8 cellular contexts compared by ENCODE assay signal in the genomic region with DNA sequence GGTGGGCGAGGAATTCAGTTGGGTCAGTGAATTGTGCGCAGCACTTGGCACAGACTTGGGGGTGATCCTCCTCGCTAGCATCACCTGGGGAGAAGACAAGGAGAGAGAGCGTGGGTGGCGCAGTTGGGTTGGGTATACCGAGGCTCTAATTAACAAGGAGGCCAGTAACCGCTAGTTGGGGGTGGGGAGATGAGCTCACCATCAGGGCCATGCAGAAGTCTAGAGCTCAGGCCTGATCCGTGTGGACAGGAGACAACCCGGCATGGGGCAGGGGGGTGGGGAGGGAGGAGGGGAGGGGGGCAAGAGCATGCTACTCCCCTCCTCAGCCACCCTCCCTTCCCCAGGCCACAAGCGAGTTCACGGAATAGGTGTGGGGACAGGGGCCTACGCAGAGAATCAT. TPM values are rescaled to one million over a fixed set of nuclear protein-coding genes. Genes with fewer than 3 reads are reported as not detected.
DNase-seq lines count a peak whose midpoint lies in the region; ATAC-seq, FAIRE-seq and TF ChIP-seq lines count a peak whose summit lies in the region.

No MANE protein-coding gene starts in this region.

- no peak for TF ChIP-seq POLR2A in A549 (IDR thresholded peaks at IDR 0.05; ENCODE audit: low read length)
- TF ChIP-seq POLR2A in GM12878 (IDR thresholded peaks at IDR 0.05; ENCODE audit: low read depth, low read length): no peak

- POLR2A ChIA-PET in A549 (lab: Yijun Ruan, JAX): interaction anchor here (1.4 to 6.5 kb wide), 2 partner anchors 14 to 49 kb away, joined by 3 to 43 read pairs; a partner anchor contains a TSS
- POLR2A ChIA-PET in GM12878 (lab: Charles Lee): interaction anchor here (1.3 to 4.0 kb wide), 6 partner anchors 12 to 48 kb away, joined by 4 to 35 read pairs (median 8); a partner anchor contains a TSS

- peak; percentile 14 to 15; a peak in 3 of 6 replicates for ATAC-seq in A549
- peak; percentile 9; the same call in 2 of the 3 replicates for ATAC-seq in GM12878

- RAD21 ChIA-PET in GM12878 (lab: Charles Lee; ENCODE audit: unreplicated experiment): interaction anchor here (0.6 to 4.1 kb wide), 12 partner anchors 10 to 216 kb away, joined by 3 to 52 read pairs (median 6); a partner anchor contains a TSS

- H3K27me3 ChIP-seq in GM12878 (replicated peaks in 1 of 2; ENCODE audit: control insufficient read depth in 2 of 2, insufficient read depth in 2 of 2, low read length in 1 of 2): no peaks in the 10 kb centered on the region
- no peaks in the 10 kb centered on the region for H3K27me3 ChIP-seq in layer of hippocampus (ENCODE audit: control insufficient read depth, insufficient read depth, low read length)

- H3K9me3 ChIP-seq in A549: no peaks in the 10 kb centered on the region
- H3K9me3 ChIP-seq in GM12878 (replicated peaks; ENCODE audit: control insufficient read depth, insufficient read depth, low read length): no peaks in the 10 kb centered on the region

- WGBS in A549 (ENCODE audit: missing lambda C conversion rate): 72% methylated on average over 12 of the region's 12 CpGs
- 62% methylated on average over 10 of the region's 12 CpGs for WGBS in GM12878 (ENCODE audit: insufficient coverage, insufficient replicate concordance, low lambda C conversion rate, missing lambda C conversion rate)

- no peaks in the 10 kb centered on the region for H3K79me2 ChIP-seq in GM12878 (ENCODE audit: control insufficient read depth, insufficient read depth, low read length)

- BruUV-seq in GM12878 (replicated peaks; lab: Mats Ljungman, UMichigan): no TSS peak

- in situ Hi-C loops in GM12878 (cut with MboI): no loop called here

- TF ChIP-seq RAD21 in A549 (conservative IDR thresholded peaks at IDR 0.05 in 1 of 2, IDR thresholded peaks at IDR 0.05 in 1 of 2) (no peak), GM12878 (IDR thresholded peaks at IDR 0.05; ENCODE audit: insufficient read depth, low read depth, low read length) (no peak)

- no peak for TF ChIP-seq CTCF in A549 (IDR thresholded peaks at IDR 0.05)
- TF ChIP-seq CTCF in HFF-Myc (IDR thresholded peaks at IDR 0.05; ENCODE audit: low read depth, low read length, missing control alignments): no peak
- no peak for TF ChIP-seq CTCF in GM12878 (IDR thresholded peaks at IDR 0.05 in 2 of 3, conservative IDR thresholded peaks at IDR 0.05 in 1 of 3; ENCODE audit: control insufficient read depth in 2 of 3, extremely low read depth in 1 of 3, insufficient read depth in 1 of 3, low read depth in 3 of 3, low read length in 3 of 3)

- H3K4me2 ChIP-seq in A549 (peak overlapping the region; percentile 79), GM12878 (ENCODE audit: control insufficient read depth, insufficient read depth) (peak overlapping the region; percentile 79; the same call in 1 of the 2 replicates)

- TF ChIP-seq EP300 in A549 (IDR thresholded peaks at IDR 0.05) (no peak), GM12878 (IDR thresholded peaks at IDR 0.05; ENCODE audit: borderline replicate concordance in 1 of 2, control insufficient read depth in 1 of 2, low read depth in 2 of 2, low read length in 2 of 2) (no peak)

- H3K9ac ChIP-seq in GM12878 (ENCODE audit: control insufficient read depth, insufficient read depth, low read length): no peak overlapping the region

- H3K4me1 ChIP-seq in A549 (0 out of 3 replicates have a peak, but pooled peaks cover 3% of the 10 kb centered on the region), GM12878 (ENCODE audit: control insufficient read depth, insufficient read depth, low read length) (peaks cover 12% of the 10 kb centered on the region)

- DNase-seq in A549 (ENCODE audit: low read depth in 1 of 2, low spot score in 1 of 2) (no peak), HFF-Myc (ENCODE audit: extremely low read depth, low read depth) (no peak), GM12878 (ENCODE audit: low read depth, low spot score) (no peak), pons (ENCODE audit: low spot score) (no peak), NCI-H187 treated with DMSO at 0.1 percent for 48 hours (lab: John Stamatoyannopoulos, UW) (no peak)
- DNase-seq in activated CD4-positive, CD25-positive, alpha-beta regulatory T cell treated with anti-CD3 and anti-CD28 coated beads, Interleukin-2, amount 50 U/mL, for 72 hours: no peak

- no peaks in the 10 kb centered on the region for H3K36me3 ChIP-seq in GM12878 (ENCODE audit: control insufficient read depth in 2 of 2, insufficient read depth in 2 of 2, low read length in 1 of 2)

- intact Hi-C loops in GM12878 (cut with micrococcal nuclease; ENCODE audit: unreplicated experiment): no loop called here

- SMC1A ChIA-PET in GM12878 (lab: Charles Lee; ENCODE audit: uncharacterized antibody, unreplicated experiment): interaction anchor here (0.8 to 4.9 kb wide), 6 partner anchors 8 to 49 kb away, joined by 3 to 48 read pairs (median 6); a partner anchor contains a TSS

- H3K27ac ChIP-seq in A549: peak overlapping the region; percentile 60 to 88
- H3K27ac ChIP-seq in GM12878 (ENCODE audit: control insufficient read depth, insufficient read depth): no peak overlapping the region
- peak overlapping the region; percentile 73 for H3K27ac ChIP-seq in layer of hippocampus (ENCODE audit: low read depth, low read length)
- peak overlapping the region; percentile 60 for H3K27ac ChIP-seq in temporal lobe (ENCODE audit: low read depth, low read length)

- no peaks in the 10 kb centered on the region for H4K20me1 ChIP-seq in GM12878 (ENCODE audit: control insufficient read depth, insufficient read depth)

- H2AFZ ChIP-seq in GM12878 (ENCODE audit: control insufficient read depth, low read depth, low read length): no peak overlapping the region

- FAIRE-seq in A549 (lab: Jason Lieb, UNC) (no peak), GM12878 (lab: Jason Lieb, UNC) (no peak)

- CTCF ChIA-PET in A549 (lab: Yijun Ruan, JAX): interaction anchor here (3.2 kb wide), 1 partner anchor 10 kb away, joined by 14 read pairs; no protein-coding TSS in a partner anchor
- CTCF ChIA-PET in GM12878 (lab: Yijun Ruan, JAX): interaction anchor here (0.6 to 2.9 kb wide), 9 partner anchors 8 to 422 kb away, joined by 3 to 29 read pairs (median 5); a partner anchor contains a TSS

- H3K4me3 ChIP-seq in A549 (peak overlapping the region; percentile 52), HFF-Myc (replicated peaks; ENCODE audit: low read depth, low read length) (peak overlapping the region; percentile 53), GM12878 (peak overlapping the region; percentile 73; the same call in 1 of the 2 replicates)

RNA-seq across cellular contexts. Expression of a gene that starts 0.6 kb away (rescaled TPM):
- polyA plus RNA-seq in A549 (2011; rRNA removed): 2.8 and 3.8 TPM in 2 replicates
- 0.93 and 1.4 TPM in 2 replicates for polyA plus RNA-seq in A549 (2012; cell fraction: cytosol; rRNA removed)
- 1.2 and 1.5 TPM in 2 replicates for polyA plus RNA-seq in A549 (2012; cell fraction: nucleus; rRNA removed)
- polyA plus RNA-seq in A549 (2017; fragmentation: RNase III; extraction: RNeasy Plus Mini Kit Qiagen cat#74134 plus additional on column Dnase treatment): 1.9 to 3.5 TPM (median 3.5 TPM) in 3 replicates
- polyA minus RNA-seq in A549 (2011; rRNA and poly(A)+ RNA removed): 3.6 and 4.4 TPM in 2 replicates
- 2.6 and 3.5 TPM in 2 replicates for total RNA-seq in GM12878 (2013; cell fraction: nucleolus; rRNA removed)
- total RNA-seq in GM12878 (2014; rRNA removed): 1.5 and 1.6 TPM in 2 replicates
- 1.7 and 1.8 TPM in 2 replicates for total RNA-seq in GM12878 (2014; rRNA removed; fragmentation: Illumina TruSeq; extraction: Trizol)
- 6.2 and 6.3 TPM in 2 replicates for total RNA-seq in GM12878 (2021)
- polyA plus RNA-seq in GM12878 (2011; ENCODE audit: low read depth): 1.8 TPM
- 2.0 and 2.6 TPM in 2 replicates for polyA plus RNA-seq in GM12878 (2011; rRNA removed)
- 2.5 and 3.7 TPM in 2 replicates for polyA plus RNA-seq in GM12878 (2011; cell fraction: cytosol; rRNA removed)
- 3.6 and 4.6 TPM in 2 replicates for polyA plus RNA-seq in GM12878 (2011; cell fraction: nucleus; rRNA removed)
- polyA plus RNA-seq in GM12878 (2012): 2.5 and 2.6 TPM in 2 replicates
- 4.7 and 5.1 TPM in 2 replicates for polyA plus RNA-seq in GM12878 (2014; fragmentation: Illumina TruSeq; extraction: Trizol)
- polyA plus RNA-seq in GM12878 (2014; fragmentation: Nextera tagmentation; extraction: Ambion mirVana): 1 to 10 TPM; 1.9 to 2.3 TPM
- 3.4 and 4.5 TPM in 2 replicates for polyA plus RNA-seq in GM12878 (2014; rRNA removed)
- 1 to 10 TPM; 1.6 to 1.7 TPM for polyA plus RNA-seq in GM12878 (2016; fragmentation: Nextera tagmentation; extraction: Ambion mirVana)
- 2.7 and 4.1 TPM in 2 replicates for polyA minus RNA-seq in GM12878 (2011; rRNA and poly(A)+ RNA removed)
- polyA minus RNA-seq in GM12878 (2011; cell fraction: cytosol; rRNA and poly(A)+ RNA removed): 0.80 and 2.0 TPM in 2 replicates
- 2.4 and 3.0 TPM in 2 replicates for polyA minus RNA-seq in GM12878 (2011; cell fraction: nucleus; rRNA and poly(A)+ RNA removed)
- total RNA-seq in temporal lobe: 26.3 TPM

RNA-seq across cellular contexts. Expression of a gene that starts 14.4 kb away (rescaled TPM):
- 103 and 118 TPM in 2 replicates for polyA plus RNA-seq in A549 (2011; rRNA removed)
- polyA plus RNA-seq in A549 (2012; cell fraction: cytosol; rRNA removed): 92.6 and 95.3 TPM in 2 replicates
- polyA plus RNA-seq in A549 (2012; cell fraction: nucleus; rRNA removed): 281 and 353 TPM in 2 replicates
- 63.2 to 66.3 TPM (median 65.2 TPM) in 3 replicates for polyA plus RNA-seq in A549 (2017; fragmentation: RNase III; extraction: RNeasy Plus Mini Kit Qiagen cat#74134 plus additional on column Dnase treatment)
- polyA minus RNA-seq in A549 (2011; rRNA and poly(A)+ RNA removed): 94.6 and 130 TPM in 2 replicates
- 281 and 328 TPM in 2 replicates for total RNA-seq in GM12878 (2013; cell fraction: nucleolus; rRNA removed)
- 66.3 and 79.6 TPM in 2 replicates for total RNA-seq in GM12878 (2014; rRNA removed)
- 54.8 and 56.5 TPM in 2 replicates for total RNA-seq in GM12878 (2014; rRNA removed; fragmentation: Illumina TruSeq; extraction: Trizol)
- total RNA-seq in GM12878 (2021): 56.6 and 63.9 TPM in 2 replicates
- 37.9 TPM for polyA plus RNA-seq in GM12878 (2011; ENCODE audit: low read depth)
- 147 and 165 TPM in 2 replicates for polyA plus RNA-seq in GM12878 (2011; rRNA removed)
- polyA plus RNA-seq in GM12878 (2011; cell fraction: cytosol; rRNA removed): 126 and 137 TPM in 2 replicates
- polyA plus RNA-seq in GM12878 (2011; cell fraction: nucleus; rRNA removed): 573 and 682 TPM in 2 replicates
- polyA plus RNA-seq in GM12878 (2012): 46.9 and 50.9 TPM in 2 replicates
- 69.4 and 71.4 TPM in 2 replicates for polyA plus RNA-seq in GM12878 (2014; fragmentation: Illumina TruSeq; extraction: Trizol)
- 10 to 100 TPM; 32.8 to 36.0 TPM for polyA plus RNA-seq in GM12878 (2014; fragmentation: Nextera tagmentation; extraction: Ambion mirVana)
- 82.5 and 83.9 TPM in 2 replicates for polyA plus RNA-seq in GM12878 (2014; rRNA removed)
- 10 to 100 TPM; 64.7 to 70.9 TPM for polyA plus RNA-seq in GM12878 (2016; fragmentation: Nextera tagmentation; extraction: Ambion mirVana)
- 106 and 127 TPM in 2 replicates for polyA minus RNA-seq in GM12878 (2011; rRNA and poly(A)+ RNA removed)
- polyA minus RNA-seq in GM12878 (2011; cell fraction: cytosol; rRNA and poly(A)+ RNA removed): 24.3 and 36.8 TPM in 2 replicates
- 93.9 and 122 TPM in 2 replicates for polyA minus RNA-seq in GM12878 (2011; cell fraction: nucleus; rRNA and poly(A)+ RNA removed)
- total RNA-seq in temporal lobe: 46.7 TPM

RNA-seq across cellular contexts. Expression of a gene that starts 48.6 kb away (rescaled TPM):
- 76.4 and 80.3 TPM in 2 replicates for polyA plus RNA-seq in A549 (2011; rRNA removed)
- 49.8 and 60.8 TPM in 2 replicates for polyA plus RNA-seq in A549 (2012; cell fraction: cytosol; rRNA removed)
- polyA plus RNA-seq in A549 (2012; cell fraction: nucleus; rRNA removed): 54.5 and 55.2 TPM in 2 replicates
- 41.1 to 48.3 TPM (median 41.4 TPM) in 3 replicates for polyA plus RNA-seq in A549 (2017; fragmentation: RNase III; extraction: RNeasy Plus Mini Kit Qiagen cat#74134 plus additional on column Dnase treatment)
- polyA minus RNA-seq in A549 (2011; rRNA and poly(A)+ RNA removed): 114 and 135 TPM in 2 replicates
- 49.4 and 57.4 TPM in 2 replicates for total RNA-seq in GM12878 (2013; cell fraction: nucleolus; rRNA removed)
- total RNA-seq in GM12878 (2014; rRNA removed): 17.1 and 18.4 TPM in 2 replicates
- total RNA-seq in GM12878 (2014; rRNA removed; fragmentation: Illumina TruSeq; extraction: Trizol): 26.0 and 27.4 TPM in 2 replicates
- total RNA-seq in GM12878 (2021): 53.8 and 55.5 TPM in 2 replicates
- 58.9 TPM for polyA plus RNA-seq in GM12878 (2011; ENCODE audit: low read depth)
- polyA plus RNA-seq in GM12878 (2011; rRNA removed): 70.3 and 113 TPM in 2 replicates
- 88.9 and 111 TPM in 2 replicates for polyA plus RNA-seq in GM12878 (2011; cell fraction: cytosol; rRNA removed)
- 61.4 and 80.7 TPM in 2 replicates for polyA plus RNA-seq in GM12878 (2011; cell fraction: nucleus; rRNA removed)
- 39.8 and 70.7 TPM in 2 replicates for polyA plus RNA-seq in GM12878 (2012)
- 59.8 and 74.8 TPM in 2 replicates for polyA plus RNA-seq in GM12878 (2014; fragmentation: Illumina TruSeq; extraction: Trizol)
- 10 to 100 TPM; 54.7 to 55.5 TPM for polyA plus RNA-seq in GM12878 (2014; fragmentation: Nextera tagmentation; extraction: Ambion mirVana)
- 53.1 and 54.8 TPM in 2 replicates for polyA plus RNA-seq in GM12878 (2014; rRNA removed)
- 10 to 100 TPM; 54.8 to 57.8 TPM for polyA plus RNA-seq in GM12878 (2016; fragmentation: Nextera tagmentation; extraction: Ambion mirVana)
- polyA minus RNA-seq in GM12878 (2011; rRNA and poly(A)+ RNA removed): 103 and 114 TPM in 2 replicates
- polyA minus RNA-seq in GM12878 (2011; cell fraction: cytosol; rRNA and poly(A)+ RNA removed): 15.1 and 27.9 TPM in 2 replicates
- 18.7 and 29.6 TPM in 2 replicates for polyA minus RNA-seq in GM12878 (2011; cell fraction: nucleus; rRNA and poly(A)+ RNA removed)
- 22.4 TPM for total RNA-seq in temporal lobe

RNA-seq across cellular contexts. Expression of a gene that starts 48.8 kb away (rescaled TPM):
- polyA plus RNA-seq in A549 (2011; rRNA removed) (37.5 and 41.3 TPM in 2 replicates), A549 (2017; fragmentation: RNase III; extraction: RNeasy Plus Mini Kit Qiagen cat#74134 plus additional on column Dnase treatment) (15.8 to 19.8 TPM (median 18.4 TPM) in 3 replicates), GM12878 (2011; rRNA removed) (45.1 and 57.7 TPM in 2 replicates), GM12878 (2014; fragmentation: Illumina TruSeq; extraction: Trizol) (19.4 and 26.2 TPM in 2 replicates), GM12878 (2014; fragmentation: Nextera tagmentation; extraction: Ambion mirVana) (1 to 10 TPM; 5.6 to 9.8 TPM), GM12878 (2014; rRNA removed) (16.4 and 18.8 TPM in 2 replicates), GM12878 (2016; fragmentation: Nextera tagmentation; extraction: Ambion mirVana) (10 to 100 TPM in 1 of 2 experiments, 1 to 10 TPM in 1; 9.6 to 10.3 TPM)
- polyA plus RNA-seq in A549 (2012; cell fraction: cytosol; rRNA removed): 7.9 and 11.8 TPM in 2 replicates
- polyA plus RNA-seq in A549 (2012; cell fraction: nucleus; rRNA removed): 6.7 and 11.2 TPM in 2 replicates
- polyA minus RNA-seq in A549 (2011; rRNA and poly(A)+ RNA removed): 19.8 and 26.5 TPM in 2 replicates
- total RNA-seq in GM12878 (2013; cell fraction: nucleolus; rRNA removed): 60.8 and 71.3 TPM in 2 replicates
- total RNA-seq in GM12878 (2014; rRNA removed) (10.5 and 13.1 TPM in 2 replicates), GM12878 (2014; rRNA removed; fragmentation: Illumina TruSeq; extraction: Trizol) (18.8 and 19.9 TPM in 2 replicates), GM12878 (2021) (14.5 and 18.4 TPM in 2 replicates), temporal lobe (32.5 TPM)
- polyA plus RNA-seq in GM12878 (2011; ENCODE audit: low read depth): 14.8 TPM
- polyA plus RNA-seq in GM12878 (2011; cell fraction: cytosol; rRNA removed): 22.4 and 26.5 TPM in 2 replicates
- polyA plus RNA-seq in GM12878 (2011; cell fraction: nucleus; rRNA removed): 37.8 and 42.7 TPM in 2 replicates
- 20.1 and 20.4 TPM in 2 replicates for polyA plus RNA-seq in GM12878 (2012)
- polyA minus RNA-seq in GM12878 (2011; rRNA and poly(A)+ RNA removed): 36.3 and 51.9 TPM in 2 replicates
- 8.3 and 8.5 TPM in 2 replicates for polyA minus RNA-seq in GM12878 (2011; cell fraction: cytosol; rRNA and poly(A)+ RNA removed)
- polyA minus RNA-seq in GM12878 (2011; cell fraction: nucleus; rRNA and poly(A)+ RNA removed): 12.0 and 17.5 TPM in 2 replicates

RNA-seq across cellular contexts. Expression of a gene that starts 54.3 kb away (rescaled TPM):
- not detected in 2 replicates for polyA plus RNA-seq in A549 (2011; rRNA removed)
- not detected in 2 replicates for polyA plus RNA-seq in A549 (2012; cell fraction: cytosol; rRNA removed)
- polyA plus RNA-seq in A549 (2012; cell fraction: nucleus; rRNA removed): not detected in 2 replicates
- polyA plus RNA-seq in A549 (2017; fragmentation: RNase III; extraction: RNeasy Plus Mini Kit Qiagen cat#74134 plus additional on column Dnase treatment): not detected in 3 replicates
- not detected in 2 replicates for polyA minus RNA-seq in A549 (2011; rRNA and poly(A)+ RNA removed)
- not detected in 2 replicates for total RNA-seq in GM12878 (2013; cell fraction: nucleolus; rRNA removed)
- not detected in 2 replicates for total RNA-seq in GM12878 (2014; rRNA removed)
- total RNA-seq in GM12878 (2014; rRNA removed; fragmentation: Illumina TruSeq; extraction: Trizol): not detected in 2 replicates
- total RNA-seq in GM12878 (2021): not detected in 2 replicates
- polyA plus RNA-seq in GM12878 (2011; ENCODE audit: low read depth): not detected
- not detected in 2 replicates for polyA plus RNA-seq in GM12878 (2011; rRNA removed)
- not detected in 2 replicates for polyA plus RNA-seq in GM12878 (2011; cell fraction: cytosol; rRNA removed)
- not detected in 2 replicates for polyA plus RNA-seq in GM12878 (2011; cell fraction: nucleus; rRNA removed)
- polyA plus RNA-seq in GM12878 (2012): not detected in 2 replicates
- not detected in 2 replicates for polyA plus RNA-seq in GM12878 (2014; fragmentation: Illumina TruSeq; extraction: Trizol)
- polyA plus RNA-seq in GM12878 (2014; fragmentation: Nextera tagmentation; extraction: Ambion mirVana): not detected
- polyA plus RNA-seq in GM12878 (2014; rRNA removed): not detected in 2 replicates
- not detected for polyA plus RNA-seq in GM12878 (2016; fragmentation: Nextera tagmentation; extraction: Ambion mirVana)
- not detected in 2 replicates for polyA minus RNA-seq in GM12878 (2011; rRNA and poly(A)+ RNA removed)
- polyA minus RNA-seq in GM12878 (2011; cell fraction: cytosol; rRNA and poly(A)+ RNA removed): not detected in 2 replicates
- polyA minus RNA-seq in GM12878 (2011; cell fraction: nucleus; rRNA and poly(A)+ RNA removed): not detected in 2 replicates
- total RNA-seq in temporal lobe: not detected
